Comparison of ENCODE assay signal across 22 cellular contexts in genomic region chrX:119589810-119590209, GRCh38.
"Had no signal": no experiment of that assay in that cellular context is flagged by ENCODE, and none has a peak within 500 bp of the region (broad histone marks: within the 10 kb centered on the region; RNA-seq: fewer than 3 reads in every experiment).

No MANE protein-coding gene starts in this region.

- H3K27me3 Mint-ChIP-seq: naive thymus-derived CD8-positive, alpha-beta T cell had no signal

- H2AFZ ChIP-seq: hepatocyte had no signal

- H3K4me1 Mint-ChIP-seq: neural crest cell had no signal

- H3K4me3 Mint-ChIP-seq: naive thymus-derived CD8-positive, alpha-beta T cell; neural crest cell had no signal

- H3K36me3 ChIP-seq: thoracic aorta, transverse colon had no signal

- H3K79me2 ChIP-seq: hepatocyte had no signal

- DNase-seq: dermis blood vessel endothelial cell; erythroblast; foreskin keratinocyte; head of caudate nucleus; left colon; left ventricle myocardium superior; mucosa of descending colon; naive thymus-derived CD8-positive, alpha-beta T cell; posterior cingulate gyrus; sigmoid colon; stimulated activated CD4-positive, alpha-beta T cell treated with anti-CD3 and anti-CD28 coated beads, Interleukin-2, amount 100 ng/mL, for 24 hours; stimulated activated CD4-positive, alpha-beta T cell treated with anti-CD3 and anti-CD28 coated beads, Interleukin-4, amount 100 ng/mL, for 4 hours; stimulated activated naive CD4-positive, alpha-beta T cell; stomach; substantia nigra; transverse colon had no signal

- H3K27me3 ChIP-seq: foreskin keratinocyte, hepatocyte, sigmoid colon, stomach, transverse colon had no signal

- H3K4me2 ChIP-seq: hepatocyte had no signal

- ATAC-seq: foreskin keratinocyte; left colon; left ventricle myocardium superior; mucosa of descending colon; naive thymus-derived CD8-positive, alpha-beta T cell had no signal

- H3K27ac ChIP-seq: foreskin keratinocyte, hepatocyte, sigmoid colon, skin epidermis, stomach, thoracic aorta, transverse colon had no signal

- H3K9me3 ChIP-seq: mucosa of descending colon, sigmoid colon, stomach, thoracic aorta, transverse colon had no signal

- H3K9me3 Mint-ChIP-seq: naive thymus-derived CD8-positive, alpha-beta T cell; neural crest cell had no signal

- H3K4me3 ChIP-seq: hepatocyte, lung, mucosa of descending colon, sigmoid colon, skin epidermis, stomach, thoracic aorta, transverse colon had no signal

- FAIRE-seq: colon had no signal

- H3K4me1 ChIP-seq: foreskin keratinocyte, sigmoid colon, stomach, transverse colon had no signal
